11 cellular contexts compared by ENCODE assay signal in genomic region chr6:138498575-138499302, GRCh38. TPM values are rescaled to one million over a fixed set of nuclear protein-coding genes. Genes with fewer than 3 reads are reported as not detected.
DNase-seq lines count a peak whose midpoint lies in the region; ATAC-seq, FAIRE-seq and TF ChIP-seq lines count a peak whose summit lies in the region.
"Had no signal": no experiment of that assay in that cellular context is flagged by ENCODE, and none has a peak within 500 bp of the region (broad histone marks: within the 10 kb centered on the region; RNA-seq: fewer than 3 reads in every experiment).

No MANE protein-coding gene starts in this region.

- TF ChIP-seq CTCF in glutamatergic neuron (IDR thresholded peaks at IDR 0.05; ENCODE audit: partially characterized antibody, unreplicated experiment), result no peak
- TF ChIP-seq CTCF in pancreas (IDR thresholded peaks at IDR 0.05), result no peak

- H3K27ac Mint-ChIP-seq in glutamatergic neuron (ENCODE audit: unreplicated experiment), result peak overlapping the region; percentile 99
- H3K27ac Mint-ChIP-seq: stimulated activated effector memory CD8-positive, alpha-beta T cell treated with anti-CD3 and anti-CD28 coated beads, Interleukin-12 subunit alpha, Interleukin-12 subunit beta, amount 100 ng/mL, for 72 hours had no signal

- peaks cover 14 to 61% (median 48%) of the 10 kb centered on the region in 3 donors for H3K4me1 ChIP-seq in pancreas
- H3K4me1 ChIP-seq: ascending aorta had no signal

- H3K9me3 ChIP-seq in pancreas, result no peaks in the 10 kb centered on the region
- H3K9me3 ChIP-seq: ascending aorta had no signal

- peak; percentile 8 for ATAC-seq in GM19372 (IDR thresholded peaks at IDR 0.05; ENCODE audit: low read depth, unreplicated experiment)
- peak; percentile 49 to 73 (median 64) for ATAC-seq in pancreas
- ATAC-seq in GM21515 (IDR thresholded peaks at IDR 0.05; ENCODE audit: unreplicated experiment), result no peak
- ATAC-seq in GM21717 (IDR thresholded peaks at IDR 0.05; ENCODE audit: unreplicated experiment), result no peak
- no peak for ATAC-seq in GM19455 (IDR thresholded peaks at IDR 0.05; ENCODE audit: unreplicated experiment)
- ATAC-seq: stimulated activated effector memory CD8-positive, alpha-beta T cell treated with anti-CD3 and anti-CD28 coated beads, Interleukin-12 subunit alpha, Interleukin-12 subunit beta, amount 100 ng/mL, for 72 hours had no signal

- intact Hi-C loops in pancreas (cut with DNase I), result no loop called here

- peaks cover 49% of the 10 kb centered on the region for H3K4me1 Mint-ChIP-seq in glutamatergic neuron (ENCODE audit: low read depth, unreplicated experiment)
- H3K4me1 Mint-ChIP-seq: stimulated activated effector memory CD8-positive, alpha-beta T cell treated with anti-CD3 and anti-CD28 coated beads, Interleukin-12 subunit alpha, Interleukin-12 subunit beta, amount 100 ng/mL, for 72 hours had no signal

- H3K27ac ChIP-seq in pancreas, result peak overlapping the region in 3 of 4 donors; percentile 28 to 80 (median 77)
- H3K27ac ChIP-seq: ascending aorta had no signal

- peak overlapping the region in 2 of 4 donors; percentile 4 to 33 for H3K4me3 ChIP-seq in pancreas
- H3K4me3 ChIP-seq: ascending aorta had no signal

- H3K36me3 Mint-ChIP-seq in glutamatergic neuron (ENCODE audit: unreplicated experiment), result no peaks in the 10 kb centered on the region
- H3K36me3 Mint-ChIP-seq: stimulated activated effector memory CD8-positive, alpha-beta T cell treated with anti-CD3 and anti-CD28 coated beads, Interleukin-12 subunit alpha, Interleukin-12 subunit beta, amount 100 ng/mL, for 72 hours had no signal

- FAIRE-seq in pancreas (lab: Jason Lieb, UNC), result no peak

- H3K27me3 Mint-ChIP-seq in glutamatergic neuron (ENCODE audit: unreplicated experiment), result peaks cover 8% of the 10 kb centered on the region

- 27 to 43% methylated on average over 3 of the region's 3 CpGs for WGBS in pancreas, 2 donors

- peak; percentile 84 for DNase-seq in NCI-H69 (lab: John Stamatoyannopoulos, UW)
- no peak for DNase-seq in glutamatergic neuron
- DNase-seq in pancreas, result no peak
- no peak for DNase-seq in EL
- DNase-seq: NCI-H1930 had no signal

- H3K27me3 ChIP-seq in pancreas, result no peaks in the 10 kb centered on the region
- H3K27me3 ChIP-seq: ascending aorta had no signal

- peak overlapping the region; percentile 87 for H3K4me3 Mint-ChIP-seq in glutamatergic neuron (ENCODE audit: unreplicated experiment)
- H3K4me3 Mint-ChIP-seq: stimulated activated effector memory CD8-positive, alpha-beta T cell treated with anti-CD3 and anti-CD28 coated beads, Interleukin-12 subunit alpha, Interleukin-12 subunit beta, amount 100 ng/mL, for 72 hours had no signal

- H3K9me3 Mint-ChIP-seq in glutamatergic neuron (ENCODE audit: unreplicated experiment), result peaks cover 11% of the 10 kb centered on the region
- H3K9me3 Mint-ChIP-seq: stimulated activated effector memory CD8-positive, alpha-beta T cell treated with anti-CD3 and anti-CD28 coated beads, Interleukin-12 subunit alpha, Interleukin-12 subunit beta, amount 100 ng/mL, for 72 hours had no signal

- no peaks in the 10 kb centered on the region for H3K36me3 ChIP-seq in pancreas
- H3K36me3 ChIP-seq: ascending aorta had no signal

RNA-seq across cellular contexts. Expression of gene NHSL1, which starts 0.6 kb away (rescaled TPM):
- total RNA-seq in glutamatergic neuron (ENCODE audit: unreplicated experiment), result 57.8 TPM
- total RNA-seq in pancreas, result 10 to 100 TPM in 3 of 6 donors, 1 to 10 TPM in 3; 4.8 to 16.3 (median 11.8) TPM
- 1 to 10 TPM; 3.5 to 4.6 TPM for polyA plus RNA-seq in pancreas

Comparison
In these comparisons a context has a peak if more than half of its experiments do, and no peak if none do; other contexts are left out.
1. ATAC-seq: peak in GM19372 (single experiment) and pancreas (4 of 4); none in GM21515 (single experiment), GM21717 (single experiment) and GM19455 (single experiment).